In the genomic region with DNA sequence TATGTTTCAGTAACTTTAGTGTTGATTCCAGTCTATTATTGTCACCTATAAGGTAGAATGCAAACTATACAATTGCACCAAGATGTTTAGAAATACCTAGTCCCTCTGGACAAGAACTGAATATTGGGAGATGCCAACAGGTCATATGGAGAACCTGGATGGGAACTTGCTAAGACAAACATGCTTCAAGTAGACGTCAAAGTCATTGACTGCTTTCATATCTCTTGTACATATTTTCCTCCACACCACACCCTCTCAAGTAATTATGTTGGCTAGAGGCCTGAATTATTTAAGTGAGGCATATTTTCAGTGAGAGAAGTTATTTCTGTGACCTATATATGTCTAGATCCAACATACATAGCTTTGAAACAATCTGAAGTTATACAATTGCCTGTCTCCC, we compare ENCODE assay signal across 34 cellular contexts.
"Had no signal": no experiment of that assay in that cellular context is flagged by ENCODE, and none has a peak within 500 bp of the region (broad histone marks: within the 10 kb centered on the region; RNA-seq: fewer than 3 reads in every experiment).

No MANE protein-coding gene starts in this region.

- H3K27ac ChIP-seq: KMS-11 had no signal

- H3K9me3 ChIP-seq: MG63 had no signal

- H3K9ac ChIP-seq: KMS-11 had no signal

- H3K36me3 ChIP-seq: MG63 had no signal

- H3K4me3 ChIP-seq: MG63 had no signal

- DNase-seq: Karpas-422, Kasumi-1, KG1, MG63, MM.1S, MV-4-11, NCI-H1048, NCI-H1092, NCI-H1092 treated with DMSO at 0.1 percent for 48 hours, NCI-H1105, NCI-H1105 treated with DMSO at 0.1 percent for 48 hours, NCI-H1417, NCI-H1417 treated with DMSO at 0.1 percent for 48 hours, NCI-H1436, NCI-H1436 treated with DMSO at 0.1 percent for 48 hours, NCI-H146, NCI-H1694, NCI-H1694 treated with DMSO at 0.1 percent for 48 hours, NCI-H187, NCI-H187 treated with DMSO at 0.1 percent for 48 hours, NCI-H1930, NCI-H2029, NCI-H2029 treated with DMSO at 0.1 percent for 48 hours, NCI-H2081, NCI-H2081 treated with DMSO at 0.1 percent for 48 hours, NCI-H2107, NCI-H2171, NCI-H2171 treated with DMSO at 0.1 percent for 48 hours, NCI-H2227 treated with DMSO at 0.1 percent for 48 hours, NCI-H226, NCI-H345, NCI-H446, NCI-H446 treated with DMSO at 0.1 percent for 48 hours had no signal

- H3K27me3 ChIP-seq: MG63 had no signal
